Comparison of ENCODE assay signal across 11 cellular contexts in genomic region chr12:85280984-85281946, GRCh38. TPM values are rescaled to one million over a fixed set of nuclear protein-coding genes. Genes with fewer than 3 reads are reported as not detected.
DNase-seq lines count a peak whose midpoint lies in the region; ATAC-seq and TF ChIP-seq lines count a peak whose summit lies in the region.
"Had no signal": no experiment of that assay in that cellular context is flagged by ENCODE, and none has a peak within 500 bp of the region (broad histone marks: within the 10 kb centered on the region; RNA-seq: fewer than 3 reads in every experiment).

No MANE protein-coding gene starts in this region.

- no peaks in the 10 kb centered on the region for H4K20me1 ChIP-seq in smooth muscle cell (ENCODE audit: low read depth)

- peak overlapping the region; percentile 88 for H3K4me2 ChIP-seq in smooth muscle cell

- H3K27ac ChIP-seq in WERI-Rb-1 (peak overlapping the region; percentile 77), smooth muscle cell (ENCODE audit: low read depth) (peak overlapping the region; percentile 47)

- H3K79me2 ChIP-seq in smooth muscle cell (ENCODE audit: low read depth) = peaks cover 5% of the 10 kb centered on the region

- TF ChIP-seq CTCF in WERI-Rb-1 (IDR thresholded peaks at IDR 0.05; ENCODE audit: low read depth, low read length) = no peak
- no peak for TF ChIP-seq CTCF in smooth muscle cell (IDR thresholded peaks at IDR 0.05; ENCODE audit: borderline replicate concordance, insufficient read depth, poor library complexity, severe bottlenecking)
- no peak for TF ChIP-seq CTCF in GM20000 (IDR thresholded peaks at IDR 0.05; ENCODE audit: extremely low read depth, missing control alignments)

- H3K36me3 Mint-ChIP-seq in T-helper 2 cell treated with Interferon-gamma antibody and Interleukin-4, amounts not matched to agents 5 μg/mL and 100 μg/mL, for 36 hours (ENCODE audit: low read depth) = no peaks in the 10 kb centered on the region

- no peaks in the 10 kb centered on the region for H3K27me3 ChIP-seq in WERI-Rb-1 (ENCODE audit: insufficient read depth, low read depth, severe bottlenecking)
- peaks cover 57% of the 10 kb centered on the region for H3K27me3 ChIP-seq in smooth muscle cell (ENCODE audit: low read depth)

- ATAC-seq in GM21381 (IDR thresholded peaks at IDR 0.05; ENCODE audit: unreplicated experiment) (no peak), GM21825 (IDR thresholded peaks at IDR 0.05; ENCODE audit: unreplicated experiment) (no peak)
- ATAC-seq: K562 had no signal

- peak overlapping the region; percentile 96 for H2AFZ ChIP-seq in smooth muscle cell (ENCODE audit: low read depth)

- H3K9me3 ChIP-seq in WERI-Rb-1 (ENCODE audit: severe bottlenecking) (no peaks in the 10 kb centered on the region), smooth muscle cell (replicated peaks; ENCODE audit: low read depth) (no peaks in the 10 kb centered on the region)

- H3K36me3 ChIP-seq in WERI-Rb-1 (no peaks in the 10 kb centered on the region), smooth muscle cell (ENCODE audit: low read depth) (no peaks in the 10 kb centered on the region)

- H3F3A ChIP-seq in smooth muscle cell (ENCODE audit: low read depth) = no peaks in the 10 kb centered on the region

- no peaks in the 10 kb centered on the region for H3K9me3 Mint-ChIP-seq in T-helper 2 cell treated with Interferon-gamma antibody and Interleukin-4, amounts not matched to agents 5 μg/mL and 100 μg/mL, for 36 hours

- H3K4me1 ChIP-seq in smooth muscle cell (ENCODE audit: low read depth) = peaks cover 7% of the 10 kb centered on the region

- H3K4me3 Mint-ChIP-seq in T-helper 2 cell treated with Interferon-gamma antibody and Interleukin-4, amounts not matched to agents 5 μg/mL and 100 μg/mL, for 36 hours = peak overlapping the region; percentile 75

- DNase-seq in T-helper 2 cell treated with Interferon-gamma antibody and Interleukin-4, amounts not matched to agents 5 μg/mL and 100 μg/mL, for 36 hours (ENCODE audit: low spot score) = no peak
- DNase-seq in T-helper 2 cell = no peak
- DNase-seq in WERI-Rb-1 = no peak
- no peak for DNase-seq in smooth muscle cell (lab: John Stamatoyannopoulos, UW; ENCODE audit: unreplicated experiment)
- no peak for DNase-seq in GM20000 (ENCODE audit: low spot score)
- DNase-seq: effector memory CD4-positive, alpha-beta T cell had no signal

- peak overlapping the region; percentile 37 for H3K9ac ChIP-seq in smooth muscle cell (ENCODE audit: low read depth)

- H3K4me3 ChIP-seq in WERI-Rb-1 (ENCODE audit: low read depth, low read length) = peak overlapping the region; percentile 63
- peak overlapping the region; percentile 75 for H3K4me3 ChIP-seq in iPS-11a (ENCODE audit: low read depth, low read length)
- H3K4me3 ChIP-seq in smooth muscle cell = peak overlapping the region; percentile 58
- H3K4me3 ChIP-seq: K562 had no signal

- no peak overlapping the region for H3K27ac Mint-ChIP-seq in T-helper 2 cell treated with Interferon-gamma antibody and Interleukin-4, amounts not matched to agents 5 μg/mL and 100 μg/mL, for 36 hours

- H3K27me3 Mint-ChIP-seq in T-helper 2 cell treated with Interferon-gamma antibody and Interleukin-4, amounts not matched to agents 5 μg/mL and 100 μg/mL, for 36 hours (ENCODE audit: low read depth) = peaks cover 52% of the 10 kb centered on the region

- WGBS in smooth muscle cell (ENCODE audit: low lambda C conversion rate) = 9% methylated on average over 21 of the region's 21 CpGs

- H3K4me1 Mint-ChIP-seq in T-helper 2 cell treated with Interferon-gamma antibody and Interleukin-4, amounts not matched to agents 5 μg/mL and 100 μg/mL, for 36 hours (ENCODE audit: low read depth) = peaks cover 5% of the 10 kb centered on the region

RNA-seq across cellular contexts. Expression of gene ALX1, which starts 1.2 kb away (rescaled TPM):
- 1.5 and 3.1 TPM in 2 replicates for total RNA-seq in smooth muscle cell
- polyA plus RNA-seq in smooth muscle cell = 0.69 and 3.5 TPM in 2 replicates
- total RNA-seq: omental fat pad had no signal
